In the genomic region with DNA sequence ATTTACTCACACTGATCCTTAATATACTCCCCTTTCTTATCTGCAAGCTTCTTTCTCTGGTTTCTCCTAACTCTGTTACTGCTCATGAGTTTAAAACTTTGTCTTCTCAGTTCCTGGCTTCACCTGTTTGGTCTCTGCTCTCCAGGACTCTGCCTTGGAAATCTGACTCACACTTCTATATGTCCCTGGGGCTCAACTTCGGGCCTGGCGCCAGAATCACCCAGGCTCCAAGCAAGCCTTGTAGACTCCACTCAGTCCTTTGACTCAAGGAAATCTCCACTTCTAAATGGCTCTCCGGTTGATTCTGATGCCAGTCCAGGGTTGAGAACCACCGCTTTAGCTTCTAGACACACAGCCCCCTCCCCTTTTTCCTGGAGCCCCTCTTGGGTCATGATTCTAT, we compare ENCODE assay signal across 12 cellular contexts. TPM values are rescaled to one million over a fixed set of nuclear protein-coding genes. Genes with fewer than 3 reads are reported as not detected.
DNase-seq lines count a peak whose midpoint lies in the region; ATAC-seq and TF ChIP-seq lines count a peak whose summit lies in the region.
"Had no signal": no experiment of that assay in that cellular context is flagged by ENCODE, and none has a peak within 500 bp of the region (broad histone marks: within the 10 kb centered on the region; RNA-seq: fewer than 3 reads in every experiment).

No MANE protein-coding gene starts in this region.

- no peaks in the 10 kb centered on the region for H3K9me3 ChIP-seq in left lung

- intact Hi-C loops in left lung (cut with DNase I): no loop called here

- H3K36me3 ChIP-seq in left lung (no peaks in the 10 kb centered on the region), urinary bladder (ENCODE audit: insufficient read depth) (peaks cover under 1% of the 10 kb centered on the region)

- H3K27ac ChIP-seq in caudate nucleus (ENCODE audit: low read depth, low read length) (peak overlapping the region; percentile 21), left lung (peak overlapping the region; percentile 3 to 76), urinary bladder (ENCODE audit: low read depth) (peak overlapping the region; percentile 15)

- 73% methylated on average over 4 of the region's 4 CpGs for WGBS in urinary bladder

- peak; percentile 50 for DNase-seq in DMS 273 (lab: John Stamatoyannopoulos, UW; ENCODE audit: unreplicated experiment)
- DNase-seq in DMS 273 treated with DMSO at 0.1 percent for 48 hours (lab: John Stamatoyannopoulos, UW): no peak
- DNase-seq in caudate nucleus (lab: John Stamatoyannopoulos, UW): no peak
- DNase-seq in left lung: peak in 1 of 2 donors; percentile 40
- no peak for DNase-seq in NCI-H2029 (lab: John Stamatoyannopoulos, UW)
- DNase-seq in activated CD4-positive, CD25-positive, alpha-beta regulatory T cell (lab: John Stamatoyannopoulos, UW): no peak
- DNase-seq in activated naive CD4-positive, alpha-beta T cell treated with anti-CD3 and anti-CD28 coated beads, Interleukin-2, amount 50 U/mL, for 16 hours: no peak
- DNase-seq: 8988T; MV-4-11; stimulated activated CD4-positive, alpha-beta T cell treated with anti-CD3 and anti-CD28 coated beads, Interleukin-4, amount 100 ng/mL, for 24 hours had no signal

- ATAC-seq in left lung: peak; percentile 25

- TF ChIP-seq CTCF in left lung (IDR thresholded peaks at IDR 0.05): no peak

- H3K4me3 ChIP-seq in left lung (no peak overlapping the region), urinary bladder (ENCODE audit: low read depth, low read length) (no peak overlapping the region)

- H3K4me1 ChIP-seq in left lung: peaks cover 7 to 40% of the 10 kb centered on the region in 2 donors
- peaks cover 2% of the 10 kb centered on the region for H3K4me1 ChIP-seq in urinary bladder (ENCODE audit: insufficient read depth)

- no peaks in the 10 kb centered on the region for H3K27me3 ChIP-seq in left lung

RNA-seq across cellular contexts. Expression of a gene that starts 57.8 kb away (rescaled TPM):
- under 1 TPM in 1 of 2 donors, not detected in 1; 0.26 TPM for total RNA-seq in left lung
- total RNA-seq in urinary bladder: 1.9 TPM
- 0.66 TPM for polyA plus RNA-seq in urinary bladder
- total RNA-seq: kidney epithelial cell had no signal
